ENCODE assay signal across 12 cellular contexts in the genomic region with DNA sequence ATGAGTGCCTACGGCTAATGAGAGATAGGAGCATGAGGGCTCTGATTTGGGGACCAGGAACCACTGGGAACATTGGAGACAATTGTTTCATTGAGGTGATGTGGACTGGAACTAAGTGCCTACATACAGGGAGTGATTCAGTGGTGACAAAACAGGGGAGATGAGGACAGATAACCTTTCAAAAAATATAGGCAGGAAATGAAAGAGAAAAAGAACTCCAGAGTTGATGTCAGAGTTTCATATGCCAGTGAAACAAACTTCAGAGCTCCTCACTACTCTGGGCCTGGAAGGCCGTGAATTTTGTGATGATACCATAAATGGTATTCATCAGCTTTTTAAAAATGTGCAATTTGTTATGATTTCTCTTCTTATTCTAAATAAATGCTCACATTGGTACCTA. TPM values are rescaled to one million over a fixed set of nuclear protein-coding genes. Genes with fewer than 3 reads are reported as not detected.
A peak's percentile ranks its signal among the peaks of the same experiment; 100 is the strongest.
DNase-seq lines count a peak whose midpoint lies in the region; ATAC-seq, FAIRE-seq and TF ChIP-seq lines count a peak whose summit lies in the region.
"Had no signal": no experiment of that assay in that cellular context is flagged by ENCODE, and none has a peak within 500 bp of the region (broad histone marks: within the 10 kb centered on the region; RNA-seq: fewer than 3 reads in every experiment).

No MANE protein-coding gene starts in this region.

- no peaks in the 10 kb centered on the region for H3K36me3 ChIP-seq in kidney (ENCODE audit: control insufficient read depth in 1 of 2, insufficient read depth in 2 of 2, low read length in 2 of 2)
- H3K36me3 ChIP-seq: breast epithelium had no signal

- no peak overlapping the region for H3K9ac ChIP-seq in kidney (ENCODE audit: low read length in 2 of 2)

- no peak for DNase-seq in CD14-positive monocyte (ENCODE audit: low spot score)
- no peak for DNase-seq in GM12892 (ENCODE audit: insufficient read length)
- peak; percentile 44 for DNase-seq in T-helper 2 cell treated with Interferon-gamma antibody and Interleukin-4, amounts not matched to agents 5 μg/mL and 100 μg/mL, for 36 hours (ENCODE audit: low spot score)
- DNase-seq in immature natural killer cell = peak; percentile 25 to 40 (median 28)
- no peak for DNase-seq in effector CD8-positive, alpha-beta T cell (lab: John Stamatoyannopoulos, UW)
- no peak for DNase-seq in left ventricle myocardium superior
- no peak for DNase-seq in kidney
- DNase-seq: NCI-H1417 treated with DMSO at 0.1 percent for 48 hours had no signal

- no peak for TF ChIP-seq CTCF in CD14-positive monocyte (IDR thresholded peaks at IDR 0.05)
- TF ChIP-seq CTCF in kidney (IDR thresholded peaks at IDR 0.05; ENCODE audit: borderline replicate concordance, extremely low read depth, insufficient read depth) = no peak

- H3K4me1 Mint-ChIP-seq in CD14-positive monocyte (peaks cover 37% of the 10 kb centered on the region), immature natural killer cell (no peaks in the 10 kb centered on the region)
- peaks cover 59% of the 10 kb centered on the region for H3K4me1 Mint-ChIP-seq in T-helper 2 cell treated with Interferon-gamma antibody and Interleukin-4, amounts not matched to agents 5 μg/mL and 100 μg/mL, for 36 hours (ENCODE audit: low read depth)

- H3K27ac ChIP-seq in kidney (ENCODE audit: low read depth in 2 of 2, low read length in 2 of 2) = no peak overlapping the region

- ATAC-seq in HG03521 (IDR thresholded peaks at IDR 0.05; ENCODE audit: unreplicated experiment) = no peak
- ATAC-seq in left ventricle myocardium superior = no peak

- peak overlapping the region in 1 of 2 donors; percentile 0 for H3K4me3 Mint-ChIP-seq in CD14-positive monocyte
- peak overlapping the region; percentile 67 for H3K4me3 Mint-ChIP-seq in T-helper 2 cell treated with Interferon-gamma antibody and Interleukin-4, amounts not matched to agents 5 μg/mL and 100 μg/mL, for 36 hours
- H3K4me3 Mint-ChIP-seq in immature natural killer cell = peak overlapping the region; percentile 69 to 79 (median 78)

- FAIRE-seq in GM12892 (lab: Jason Lieb, UNC) (peak; percentile 65), kidney (lab: Jason Lieb, UNC) (no peak)
- FAIRE-seq: D721Med had no signal

- no peak for TF ChIP-seq POLR2A in GM12892 (IDR thresholded peaks at IDR 0.05; ENCODE audit: low read depth, low read length)

- intact Hi-C loops in CD14-positive monocyte (cut with micrococcal nuclease) (no loop called here), left ventricle myocardium superior (cut with micrococcal nuclease) (no loop called here), kidney (cut with DNase I) (no loop called here)

- no peak overlapping the region for H3K4me3 ChIP-seq in kidney (ENCODE audit: low read length in 2 of 2)
- H3K4me3 ChIP-seq: breast epithelium had no signal

- H3K36me3 Mint-ChIP-seq in CD14-positive monocyte (peaks cover 0 to 4% of the 10 kb centered on the region in 2 donors), immature natural killer cell (peaks cover 0 to 4% (median 0%) of the 10 kb centered on the region in 3 donors)
- peaks cover 3% of the 10 kb centered on the region for H3K36me3 Mint-ChIP-seq in T-helper 2 cell treated with Interferon-gamma antibody and Interleukin-4, amounts not matched to agents 5 μg/mL and 100 μg/mL, for 36 hours (ENCODE audit: low read depth)

- H3K27me3 Mint-ChIP-seq in CD14-positive monocyte (ENCODE audit: low read depth in 3 of 3) = peaks cover 0 to 1% (median 0%) of the 10 kb centered on the region in 3 donors
- H3K27me3 Mint-ChIP-seq in T-helper 2 cell treated with Interferon-gamma antibody and Interleukin-4, amounts not matched to agents 5 μg/mL and 100 μg/mL, for 36 hours (ENCODE audit: low read depth) = no peaks in the 10 kb centered on the region
- H3K27me3 Mint-ChIP-seq in immature natural killer cell (ENCODE audit: low read depth in 3 of 3) = peaks cover 3 to 11% (median 5%) of the 10 kb centered on the region in 3 donors

- no peaks in the 10 kb centered on the region for H3K4me1 ChIP-seq in kidney (ENCODE audit: control insufficient read depth in 1 of 2, insufficient read depth in 1 of 2, low read depth in 1 of 2, low read length in 2 of 2)
- H3K4me1 ChIP-seq: breast epithelium had no signal

- no peaks in the 10 kb centered on the region for H3K9me3 ChIP-seq in kidney (ENCODE audit: control insufficient read depth in 1 of 2, low read length in 2 of 2)
- H3K9me3 ChIP-seq: breast epithelium had no signal

- H3K27ac Mint-ChIP-seq in CD14-positive monocyte = peak overlapping the region in 6 of 7 donors; percentile 6 to 85 (median 70)
- peak overlapping the region; percentile 89 for H3K27ac Mint-ChIP-seq in T-helper 2 cell treated with Interferon-gamma antibody and Interleukin-4, amounts not matched to agents 5 μg/mL and 100 μg/mL, for 36 hours
- H3K27ac Mint-ChIP-seq in immature natural killer cell = no peak overlapping the region

- peaks cover 0 to 1% (median 0%) of the 10 kb centered on the region in 7 donors for H3K9me3 Mint-ChIP-seq in CD14-positive monocyte
- peaks cover under 1% of the 10 kb centered on the region for H3K9me3 Mint-ChIP-seq in T-helper 2 cell treated with Interferon-gamma antibody and Interleukin-4, amounts not matched to agents 5 μg/mL and 100 μg/mL, for 36 hours
- no peaks in the 10 kb centered on the region for H3K9me3 Mint-ChIP-seq in immature natural killer cell

RNA-seq across cellular contexts. Expression of gene FASLG, which starts 39.3 kb away (rescaled TPM):
- polyA plus RNA-seq in CD14-positive monocyte (not detected), immature natural killer cell (10 to 100 TPM; 20.7 to 60.6 (median 40.2) TPM), kidney (ENCODE audit: insufficient read depth, low read depth, low replicate concordance) (not detected)
- polyA plus RNA-seq in GM12892 (2012; ENCODE audit: missing spikeins) = not detected
- total RNA-seq in left ventricle myocardium superior (0.12 TPM), kidney (0.50 TPM)
- total RNA-seq: fibroblast of lung had no signal
- polyA plus RNA-seq: fibroblast of lung had no signal

Comparison
In these comparisons a context has a peak if more than half of its experiments do, and no peak if none do; other contexts are left out.
1. DNase-seq: peak in T-helper 2 cell treated with Interferon-gamma antibody and Interleukin-4, amounts not matched to agents 5 μg/mL and 100 μg/mL, for 36 hours (single experiment) and immature natural killer cell (3 of 3); none in CD14-positive monocyte (single experiment), GM12892 (single experiment), effector CD8-positive, alpha-beta T cell (single experiment), left ventricle myocardium superior (single experiment) and kidney (single experiment).
2. H3K27ac Mint-ChIP-seq: peak in CD14-positive monocyte (6 of 7) and T-helper 2 cell treated with Interferon-gamma antibody and Interleukin-4, amounts not matched to agents 5 μg/mL and 100 μg/mL, for 36 hours (single experiment); none in immature natural killer cell (0 of 6).
3. RNA of gene FASLG, which starts 39.3 kb away (polyA plus RNA-seq): 20.7 to 60.6 TPM in immature natural killer cell; not detected in CD14-positive monocyte and not detected in kidney (single experiment); every median in the first group is over 10 times any median in the second.